Comparison of ENCODE assay signal across 10 cellular contexts in genomic region chr7:51187941-51188340, GRCh38.
DNase-seq lines count a peak whose midpoint lies in the region; ATAC-seq, FAIRE-seq and TF ChIP-seq lines count a peak whose summit lies in the region.
"Had no signal": no experiment of that assay in that cellular context is flagged by ENCODE, and none has a peak within 500 bp of the region (broad histone marks: within the 10 kb centered on the region; RNA-seq: fewer than 3 reads in every experiment).

No MANE protein-coding gene starts in this region.

- intact Hi-C loops in lower lobe of right lung (cut with DNase I), result no loop called here

- no peak for TF ChIP-seq POLR2A in A549 (IDR thresholded peaks at IDR 0.05; ENCODE audit: low read length)

- no peaks in the 10 kb centered on the region for H3K36me3 Mint-ChIP-seq in CD8-positive, alpha-beta memory T cell

- peaks cover 2 to 7% of the 10 kb centered on the region in 2 donors for H3K27me3 Mint-ChIP-seq in CD8-positive, alpha-beta memory T cell

- no peak overlapping the region for H3K4me3 Mint-ChIP-seq in CD8-positive, alpha-beta memory T cell

- no peaks in the 10 kb centered on the region for H3K9me3 ChIP-seq in A549
- H3K9me3 ChIP-seq in lower lobe of right lung, result no peaks in the 10 kb centered on the region
- no peaks in the 10 kb centered on the region for H3K9me3 ChIP-seq in CD8-positive, alpha-beta memory T cell (ENCODE audit: low read length)
- H3K9me3 ChIP-seq: BLaER1 had no signal

- no peaks in the 10 kb centered on the region for H3K9me3 Mint-ChIP-seq in CD8-positive, alpha-beta memory T cell

- WGBS in A549 (ENCODE audit: missing lambda C conversion rate), result 42% methylated on average over 5 of the region's 6 CpGs

- H3K4me1 ChIP-seq in A549 (no peaks in the 10 kb centered on the region), lower lobe of right lung (no peaks in the 10 kb centered on the region)
- H3K4me1 ChIP-seq in CD8-positive, alpha-beta memory T cell (ENCODE audit: insufficient read depth, low read length), result no peaks in the 10 kb centered on the region

- DNase-seq in A549 (ENCODE audit: low read depth in 1 of 2, low spot score in 1 of 2) (peak; percentile 36 to 41), NAMALWA (ENCODE audit: low spot score) (peak; percentile 40), caudate nucleus (lab: John Stamatoyannopoulos, UW) (peak in 46 of 61 donors; percentile 14 to 71 (median 43)), lower lobe of right lung (no peak), GM19239 (ENCODE audit: insufficient read length, low spot score) (no peak)
- DNase-seq in CD8-positive, alpha-beta memory T cell, result no peak
- DNase-seq: effector CD8-positive, alpha-beta T cell had no signal

- POLR2A ChIA-PET in A549 (lab: Yijun Ruan, JAX), result no interaction called here
- POLR2A ChIA-PET in CD8-positive, alpha-beta memory T cell (lab: Charles Lee), result no interaction called here

- H3K27ac Mint-ChIP-seq in CD8-positive, alpha-beta memory T cell, result no peak overlapping the region

- no peaks in the 10 kb centered on the region for H3K27me3 ChIP-seq in lower lobe of right lung (ENCODE audit: low read depth)
- no peaks in the 10 kb centered on the region for H3K27me3 ChIP-seq in CD8-positive, alpha-beta memory T cell (ENCODE audit: insufficient read depth, low read length, poor library complexity, severe bottlenecking)
- H3K27me3 ChIP-seq: BLaER1 had no signal

- H3K4me1 Mint-ChIP-seq in CD8-positive, alpha-beta memory T cell, result no peaks in the 10 kb centered on the region

- H3K4me2 ChIP-seq in A549, result no peak overlapping the region
- H3K4me2 ChIP-seq: BLaER1 had no signal

- CTCF ChIA-PET in A549 (lab: Yijun Ruan, JAX), result interaction anchor here (0.6 to 4.3 kb wide), 6 partner anchors 12 to 775 kb away, joined by 3 to 12 read pairs (median 3); no protein-coding TSS in a partner anchor
- CTCF ChIA-PET in CD8-positive, alpha-beta memory T cell (lab: Charles Lee), result interaction anchor here (0.5 kb wide), 1 partner anchor 140 kb away, joined by 3 read pairs; no protein-coding TSS in a partner anchor

- TF ChIP-seq CTCF in A549 (IDR thresholded peaks at IDR 0.05) (no peak), lower lobe of right lung (IDR thresholded peaks at IDR 0.05) (no peak)

- peaks cover 4% of the 10 kb centered on the region for H3K36me3 ChIP-seq in lower lobe of right lung
- H3K36me3 ChIP-seq in CD8-positive, alpha-beta memory T cell (ENCODE audit: insufficient read depth, low read length), result no peaks in the 10 kb centered on the region
- H3K36me3 ChIP-seq: BLaER1 had no signal

- FAIRE-seq in A549 (lab: Jason Lieb, UNC) (no peak), GM19239 (lab: Jason Lieb, UNC) (no peak)

- peak; percentile 77 to 92; a peak in 5 of 6 replicates for ATAC-seq in A549
- peak; percentile 40 to 62 for ATAC-seq in lower lobe of right lung
- ATAC-seq in HG03571 (IDR thresholded peaks at IDR 0.05; ENCODE audit: unreplicated experiment), result no peak
- ATAC-seq in HG02571 (IDR thresholded peaks at IDR 0.05; ENCODE audit: unreplicated experiment), result no peak

- no peak for TF ChIP-seq EP300 in A549 (IDR thresholded peaks at IDR 0.05)

- H3K27ac ChIP-seq in A549 (no peak overlapping the region), caudate nucleus (ENCODE audit: low read depth, low read length) (peak overlapping the region; percentile 60), lower lobe of right lung (no peak overlapping the region)
- no peak overlapping the region for H3K27ac ChIP-seq in CD8-positive, alpha-beta memory T cell (ENCODE audit: low read depth, low read length)
- H3K27ac ChIP-seq: BLaER1 had no signal

- H3K4me3 ChIP-seq in A549, result no peak overlapping the region
- no peak overlapping the region for H3K4me3 ChIP-seq in lower lobe of right lung
- no peak overlapping the region for H3K4me3 ChIP-seq in CD8-positive, alpha-beta memory T cell (ENCODE audit: low read length)
- H3K4me3 ChIP-seq: BLaER1 had no signal

- peak; percentile 16 to 52; a peak in 2 of 5 replicates for TF ChIP-seq RAD21 in A549 (conservative IDR thresholded peaks at IDR 0.05 in 1 of 2, IDR thresholded peaks at IDR 0.05 in 1 of 2)

TF ChIP-seq in A549, 52 proteins besides CTCF, POLR2A, EP300 and RAD21:
- TF ChIP-seq RARB (CRISPR knock-in tag; IDR thresholded peaks at IDR 0.05) (no peak), HEYL (CRISPR knock-in tag; IDR thresholded peaks at IDR 0.05) (no peak)
- TF ChIP-seq, protein P1, sequence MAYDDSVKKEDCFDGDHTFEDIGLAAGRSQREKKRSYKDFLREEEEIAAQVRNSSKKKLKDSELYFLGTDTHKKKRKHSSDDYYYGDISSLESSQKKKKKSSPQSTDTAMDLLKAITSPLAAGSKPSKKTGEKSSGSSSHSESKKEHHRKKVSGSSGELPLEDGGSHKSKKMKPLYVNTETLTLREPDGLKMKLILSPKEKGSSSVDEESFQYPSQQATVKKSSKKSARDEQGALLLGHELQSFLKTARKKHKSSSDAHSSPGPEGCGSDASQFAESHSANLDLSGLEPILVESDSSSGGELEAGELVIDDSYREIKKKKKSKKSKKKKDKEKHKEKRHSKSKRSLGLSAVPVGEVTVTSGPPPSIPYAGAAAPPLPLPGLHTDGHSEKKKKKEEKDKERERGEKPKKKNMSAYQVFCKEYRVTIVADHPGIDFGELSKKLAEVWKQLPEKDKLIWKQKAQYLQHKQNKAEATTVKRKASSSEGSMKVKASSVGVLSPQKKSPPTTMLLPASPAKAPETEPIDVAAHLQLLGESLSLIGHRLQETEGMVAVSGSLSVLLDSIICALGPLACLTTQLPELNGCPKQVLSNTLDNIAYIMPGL (CRISPR knock-in tag; IDR thresholded peaks at IDR 0.05; ENCODE audit: borderline replicate concordance), result no peak
- TF ChIP-seq, protein P2, sequence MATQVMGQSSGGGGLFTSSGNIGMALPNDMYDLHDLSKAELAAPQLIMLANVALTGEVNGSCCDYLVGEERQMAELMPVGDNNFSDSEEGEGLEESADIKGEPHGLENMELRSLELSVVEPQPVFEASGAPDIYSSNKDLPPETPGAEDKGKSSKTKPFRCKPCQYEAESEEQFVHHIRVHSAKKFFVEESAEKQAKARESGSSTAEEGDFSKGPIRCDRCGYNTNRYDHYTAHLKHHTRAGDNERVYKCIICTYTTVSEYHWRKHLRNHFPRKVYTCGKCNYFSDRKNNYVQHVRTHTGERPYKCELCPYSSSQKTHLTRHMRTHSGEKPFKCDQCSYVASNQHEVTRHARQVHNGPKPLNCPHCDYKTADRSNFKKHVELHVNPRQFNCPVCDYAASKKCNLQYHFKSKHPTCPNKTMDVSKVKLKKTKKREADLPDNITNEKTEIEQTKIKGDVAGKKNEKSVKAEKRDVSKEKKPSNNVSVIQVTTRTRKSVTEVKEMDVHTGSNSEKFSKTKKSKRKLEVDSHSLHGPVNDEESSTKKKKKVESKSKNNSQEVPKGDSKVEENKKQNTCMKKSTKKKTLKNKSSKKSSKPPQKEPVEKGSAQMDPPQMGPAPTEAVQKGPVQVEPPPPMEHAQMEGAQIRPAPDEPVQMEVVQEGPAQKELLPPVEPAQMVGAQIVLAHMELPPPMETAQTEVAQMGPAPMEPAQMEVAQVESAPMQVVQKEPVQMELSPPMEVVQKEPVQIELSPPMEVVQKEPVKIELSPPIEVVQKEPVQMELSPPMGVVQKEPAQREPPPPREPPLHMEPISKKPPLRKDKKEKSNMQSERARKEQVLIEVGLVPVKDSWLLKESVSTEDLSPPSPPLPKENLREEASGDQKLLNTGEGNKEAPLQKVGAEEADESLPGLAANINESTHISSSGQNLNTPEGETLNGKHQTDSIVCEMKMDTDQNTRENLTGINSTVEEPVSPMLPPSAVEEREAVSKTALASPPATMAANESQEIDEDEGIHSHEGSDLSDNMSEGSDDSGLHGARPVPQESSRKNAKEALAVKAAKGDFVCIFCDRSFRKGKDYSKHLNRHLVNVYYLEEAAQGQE (IDR thresholded peaks at IDR 0.05), result no peak

Comparison
In these comparisons a context has a peak if more than half of its experiments do, and no peak if none do; other contexts are left out.
1. ATAC-seq: peak in A549 (2 of 2) and lower lobe of right lung (2 of 2); none in HG03571 (single experiment) and HG02571 (single experiment).
2. DNase-seq: peak in A549 (2 of 2), NAMALWA (single experiment) and caudate nucleus (46 of 61); none in lower lobe of right lung (single experiment), CD8-positive, alpha-beta memory T cell (0 of 5) and GM19239 (single experiment).